22 cellular contexts compared by ENCODE assay signal in genomic region chr20:49460131-49460530, GRCh38. TPM values are rescaled to one million over a fixed set of nuclear protein-coding genes. Genes with fewer than 3 reads are reported as not detected.
DNase-seq lines count a peak whose midpoint lies in the region; ATAC-seq and TF ChIP-seq lines count a peak whose summit lies in the region.
"Had no signal": no experiment of that assay in that cellular context is flagged by ENCODE, and none has a peak within 500 bp of the region (broad histone marks: within the 10 kb centered on the region; RNA-seq: fewer than 3 reads in every experiment).

No MANE protein-coding gene starts in this region.

- no peak for ATAC-seq in natural killer cell treated with Interleukin-12 subunit alpha and Interleukin-12 subunit beta and Interleukin-15 and Interleukin-18, amount 100 ng/mL, for 72 hours
- ATAC-seq in natural killer cell: no peak
- ATAC-seq in activated T-cell treated with anti-CD3 and anti-CD28 coated beads, Interleukin-2, amount 50 U/mL, for 4 hours: no peak
- ATAC-seq: A549, GM12878, GM23338, HCT116 had no signal

- H3K4me3 ChIP-seq in sigmoid colon: no peak overlapping the region
- H3K4me3 ChIP-seq: A549; BLaER1 treated with 17β-estradiol and CSF1 and Interleukin-3, amounts not matched to agents 10 nM and 100 nM; GM12878; GM23338 had no signal

- H3K4me1 ChIP-seq in sigmoid colon: peaks cover 0 to 22% (median 11%) of the 10 kb centered on the region in 4 donors
- H3K4me1 ChIP-seq: BE2C; BLaER1 treated with 17β-estradiol and CSF1 and Interleukin-3, amounts not matched to agents 10 nM and 100 nM had no signal

- no peak overlapping the region for H3K4me3 Mint-ChIP-seq in natural killer cell treated with Interleukin-12 subunit alpha and Interleukin-12 subunit beta and Interleukin-15 and Interleukin-18, amount 100 ng/mL, for 72 hours
- no peak overlapping the region for H3K4me3 Mint-ChIP-seq in natural killer cell
- H3K4me3 Mint-ChIP-seq in activated T-cell treated with anti-CD3 and anti-CD28 coated beads, Interleukin-2, amount 50 U/mL, for 4 hours: no peak overlapping the region
- H3K4me3 Mint-ChIP-seq: CD14-positive monocyte; CD4-positive, alpha-beta T cell; CD8-positive, alpha-beta memory T cell; GM23338; H9; HFFc6 had no signal

- H3K27ac Mint-ChIP-seq in natural killer cell treated with Interleukin-12 subunit alpha and Interleukin-12 subunit beta and Interleukin-15 and Interleukin-18, amount 100 ng/mL, for 72 hours: no peak overlapping the region
- no peak overlapping the region for H3K27ac Mint-ChIP-seq in natural killer cell
- H3K27ac Mint-ChIP-seq: CD14-positive monocyte; CD4-positive, alpha-beta T cell; CD8-positive, alpha-beta memory T cell; GM23338; H9; HFFc6 had no signal

- H3K36me3 Mint-ChIP-seq in natural killer cell treated with Interleukin-12 subunit alpha and Interleukin-12 subunit beta and Interleukin-15 and Interleukin-18, amount 100 ng/mL, for 72 hours: no peaks in the 10 kb centered on the region
- no peaks in the 10 kb centered on the region for H3K36me3 Mint-ChIP-seq in natural killer cell
- H3K36me3 Mint-ChIP-seq in activated T-cell treated with anti-CD3 and anti-CD28 coated beads, Interleukin-2, amount 50 U/mL, for 4 hours (ENCODE audit: insufficient read depth): no peaks in the 10 kb centered on the region
- H3K36me3 Mint-ChIP-seq: CD14-positive monocyte; CD8-positive, alpha-beta memory T cell had no signal

- no peaks in the 10 kb centered on the region for H3K4me1 Mint-ChIP-seq in natural killer cell treated with Interleukin-12 subunit alpha and Interleukin-12 subunit beta and Interleukin-15 and Interleukin-18, amount 100 ng/mL, for 72 hours (ENCODE audit: low read depth in 2 of 2)
- H3K4me1 Mint-ChIP-seq in natural killer cell: no peaks in the 10 kb centered on the region
- no peaks in the 10 kb centered on the region for H3K4me1 Mint-ChIP-seq in activated T-cell treated with anti-CD3 and anti-CD28 coated beads, Interleukin-2, amount 50 U/mL, for 4 hours (ENCODE audit: low read depth)
- H3K4me1 Mint-ChIP-seq: CD14-positive monocyte; CD8-positive, alpha-beta memory T cell; GM23338; H9 had no signal

- no peaks in the 10 kb centered on the region for H3K9me3 Mint-ChIP-seq in natural killer cell treated with Interleukin-12 subunit alpha and Interleukin-12 subunit beta and Interleukin-15 and Interleukin-18, amount 100 ng/mL, for 72 hours
- H3K9me3 Mint-ChIP-seq in natural killer cell: no peaks in the 10 kb centered on the region
- no peaks in the 10 kb centered on the region for H3K9me3 Mint-ChIP-seq in activated T-cell treated with anti-CD3 and anti-CD28 coated beads, Interleukin-2, amount 50 U/mL, for 4 hours
- H3K9me3 Mint-ChIP-seq: CD4-positive, alpha-beta T cell; CD8-positive, alpha-beta memory T cell; GM23338; H9; HFFc6 had no signal

- TF ChIP-seq CTCF in natural killer cell (IDR thresholded peaks at IDR 0.05): no peak
- TF ChIP-seq CTCF in sigmoid colon (IDR thresholded peaks at IDR 0.05): no peak

- DNase-seq in natural killer cell treated with Interleukin-12 subunit alpha and Interleukin-12 subunit beta and Interleukin-15 and Interleukin-18, amount 100 ng/mL, for 72 hours (ENCODE audit: low spot score): peak; percentile 16
- DNase-seq in natural killer cell (no peak), caudate nucleus (lab: John Stamatoyannopoulos, UW) (no peak), sigmoid colon (no peak), NOMO-1 (lab: John Stamatoyannopoulos, UW; ENCODE audit: unreplicated experiment in 2 of 2) (no peak)
- no peak for DNase-seq in activated T-cell treated with anti-CD3 and anti-CD28 coated beads, Interleukin-2, amount 50 U/mL, for 4 hours
- DNase-seq: 8988T; AML-193; BE2C; CD4-positive, alpha-beta T cell; CD8-positive, alpha-beta memory T cell; DMS 273 treated with DMSO at 0.1 percent for 48 hours; EL; GDM1; H9; HFFc6 had no signal

- H3K27me3 Mint-ChIP-seq in natural killer cell treated with Interleukin-12 subunit alpha and Interleukin-12 subunit beta and Interleukin-15 and Interleukin-18, amount 100 ng/mL, for 72 hours: peaks cover 25 to 52% of the 10 kb centered on the region in 2 donors
- H3K27me3 Mint-ChIP-seq in natural killer cell (ENCODE audit: low read depth in 2 of 2): peaks cover 13 to 20% of the 10 kb centered on the region in 2 donors
- peaks cover 34% of the 10 kb centered on the region for H3K27me3 Mint-ChIP-seq in activated T-cell treated with anti-CD3 and anti-CD28 coated beads, Interleukin-2, amount 50 U/mL, for 4 hours (ENCODE audit: low read depth)

- H3K27ac ChIP-seq in caudate nucleus (ENCODE audit: low read depth, low read length) (peak overlapping the region; percentile 31), sigmoid colon (peak overlapping the region in 3 of 4 donors; percentile 9 to 52 (median 46))
- H3K27ac ChIP-seq: A549; BLaER1 treated with 17β-estradiol and CSF1 and Interleukin-3, amounts not matched to agents 10 nM and 100 nM had no signal

- H3K9me3 ChIP-seq in sigmoid colon: no peaks in the 10 kb centered on the region
- H3K9me3 ChIP-seq: A549; BE2C; BLaER1 treated with 17β-estradiol and CSF1 and Interleukin-3, amounts not matched to agents 10 nM and 100 nM had no signal

- 78 to 87% methylated on average over 6 of the region's 6 CpGs for WGBS in sigmoid colon, 2 donors

- no peaks in the 10 kb centered on the region for H3K36me3 ChIP-seq in sigmoid colon
- H3K36me3 ChIP-seq: BE2C; BLaER1 treated with 17β-estradiol and CSF1 and Interleukin-3, amounts not matched to agents 10 nM and 100 nM had no signal

- intact Hi-C loops in natural killer cell (cut with micrococcal nuclease) (no loop called here), sigmoid colon (cut with DNase I) (no loop called here)

- TF ChIP-seq POLR2A in sigmoid colon (IDR thresholded peaks at IDR 0.05): no peak

- no peaks in the 10 kb centered on the region for H3K27me3 ChIP-seq in sigmoid colon
- H3K27me3 ChIP-seq: BE2C; BLaER1 treated with 17β-estradiol and CSF1 and Interleukin-3, amounts not matched to agents 10 nM and 100 nM had no signal

- no peak for TF ChIP-seq EP300 in sigmoid colon (IDR thresholded peaks at IDR 0.05)

RNA-seq across cellular contexts. Expression of gene KCNB1, which starts 22.3 kb away (rescaled TPM):
- total RNA-seq in natural killer cell treated with Interleukin-12 subunit alpha and Interleukin-12 subunit beta and Interleukin-15 and Interleukin-18, amount 100 ng/mL, for 72 hours: not detected
- total RNA-seq in natural killer cell (under 1 TPM in 1 of 3 donors, not detected in 2; 0.09 TPM), sigmoid colon (10 to 100 TPM; 11.8 to 20.6 (median 18.8) TPM)
- 1 to 10 TPM in 1 of 3 donors, under 1 TPM in 1, not detected in 1; under 0.01 to 2.5 TPM for polyA plus RNA-seq in sigmoid colon
- under 1 TPM in 2 of 3 donors, not detected in 1; 0.05 TPM for total RNA-seq in activated T-cell treated with anti-CD3 and anti-CD28 coated beads, Interleukin-2, amount 50 U/mL, for 4 hours
- polyA plus RNA-seq: CD14-positive monocyte; CD8-positive, alpha-beta memory T cell had no signal

Comparison
In these comparisons a context has a peak if more than half of its experiments do, and no peak if none do; other contexts are left out.
1. RNA of gene KCNB1, which starts 22.3 kb away (total RNA-seq): 11.8 to 20.6 TPM in sigmoid colon; 0.05 TPM in activated T-cell treated with anti-CD3 and anti-CD28 coated beads, Interleukin-2, amount 50 U/mL, for 4 hours, not detected in natural killer cell treated with Interleukin-12 subunit alpha and Interleukin-12 subunit beta and Interleukin-15 and Interleukin-18, amount 100 ng/mL, for 72 hours and 0.09 TPM in natural killer cell; every median in the first group is over 10 times any median in the second.